24 cellular contexts compared by ENCODE assay signal in genomic region chr10:96697438-96697837, GRCh38.
"Had no signal": no experiment of that assay in that cellular context is flagged by ENCODE, and none has a peak within 500 bp of the region (broad histone marks: within the 10 kb centered on the region; RNA-seq: fewer than 3 reads in every experiment).

No MANE protein-coding gene starts in this region.

- H3K9me3 ChIP-seq: colonic mucosa, lower lobe of right lung, sigmoid colon, tibial nerve had no signal

- H3K27ac Mint-ChIP-seq: activated T-cell treated with anti-CD3 and anti-CD28 coated beads, Interleukin-2, amount 50 U/mL, for 72 hours; endodermal cell had no signal

- H3K4me3 Mint-ChIP-seq: activated T-cell treated with anti-CD3 and anti-CD28 coated beads, Interleukin-2, amount 50 U/mL, for 72 hours; endodermal cell; nephron progenitor cell had no signal

- H3K27me3 ChIP-seq: brain microvascular endothelial cell, colonic mucosa, sigmoid colon, tibial nerve had no signal

- H3K27ac ChIP-seq: brain microvascular endothelial cell, colonic mucosa, epithelial cell of prostate, lower lobe of right lung, sigmoid colon, tibial nerve had no signal

- H3K4me3 ChIP-seq: colonic mucosa, lower lobe of right lung, sigmoid colon, tibial nerve had no signal

- H3K9me3 Mint-ChIP-seq: activated T-cell treated with anti-CD3 and anti-CD28 coated beads, Interleukin-2, amount 50 U/mL, for 72 hours; endodermal cell; nephron progenitor cell had no signal

- DNase-seq: activated CD4-positive, alpha-beta T cell treated with anti-CD3 and anti-CD28 coated beads for 1 hour; activated CD8-positive, alpha-beta memory T cell treated with anti-CD3 and anti-CD28 coated beads for 24 hours; activated CD8-positive, alpha-beta memory T cell treated with anti-CD3 and anti-CD28 coated beads, Interleukin-2, amount 50 U/mL, for 48 hours; activated effector memory CD4-positive, alpha-beta T cell treated with anti-CD3 and anti-CD28 coated beads, Interleukin-2, amount 50 U/mL, for 16 hours; activated naive CD4-positive, alpha-beta T cell treated with anti-CD3 and anti-CD28 coated beads, Interleukin-2, amount 50 U/mL, for 16 hours; activated T-cell treated with anti-CD3 and anti-CD28 coated beads, Interleukin-2, amount 50 U/mL, for 72 hours; aorta; brain microvascular endothelial cell; central memory CD4-positive, alpha-beta T cell; colonic mucosa; endodermal cell; foreskin fibroblast; hippocampal formation; islet precursor cell; lower lobe of right lung; nephron progenitor cell; occipital lobe; posterior cingulate gyrus; sigmoid colon; stimulated activated CD4-positive, alpha-beta T cell treated with anti-CD3 and anti-CD28 coated beads, Interleukin-4, amount 100 ng/mL, for 24 hours; stimulated activated naive CD4-positive, alpha-beta T cell; T1000 had no signal

- H3K36me3 ChIP-seq: brain microvascular endothelial cell, colonic mucosa, lower lobe of right lung, sigmoid colon, tibial nerve had no signal

- H3K4me1 ChIP-seq: colonic mucosa, sigmoid colon had no signal

- ATAC-seq: lower lobe of right lung had no signal
